ENCODE assay signal across 20 cellular contexts in genomic region chr17:9321862-9322261, GRCh38.
DNase-seq lines count a peak whose midpoint lies in the region; ATAC-seq, FAIRE-seq and TF ChIP-seq lines count a peak whose summit lies in the region.
"Had no signal": no experiment of that assay in that cellular context is flagged by ENCODE, and none has a peak within 500 bp of the region (broad histone marks: within the 10 kb centered on the region; RNA-seq: fewer than 3 reads in every experiment).

No MANE protein-coding gene starts in this region.

- TF ChIP-seq POLR2A in H1 (IDR thresholded peaks at IDR 0.05; ENCODE audit: control extremely low read depth in 1 of 2, low read depth in 2 of 2, low read length in 2 of 2) (no peak), lower leg skin (IDR thresholded peaks at IDR 0.05) (no peak)

- POLR2A ChIA-PET in H1 (lab: Charles Lee; ENCODE audit: partially characterized antibody), result no interaction called here

- H3K9me3 Mint-ChIP-seq in neural crest cell, result peaks cover 18% of the 10 kb centered on the region
- H3K9me3 Mint-ChIP-seq in stimulated activated effector memory CD8-positive, alpha-beta T cell treated with anti-CD3 and anti-CD28 coated beads, Interleukin-12 subunit alpha, Interleukin-12 subunit beta, amount 100 ng/mL, for 72 hours, result peaks cover 7% of the 10 kb centered on the region

- H3K36me3 ChIP-seq in H1 (ENCODE audit: control insufficient read depth in 2 of 4, insufficient read depth in 4 of 4, low read length in 3 of 4) (no peaks in the 10 kb centered on the region), liver (ENCODE audit: control insufficient read depth in 4 of 4, insufficient read depth in 3 of 4, low read depth in 1 of 4, low read length in 3 of 4) (no peaks in the 10 kb centered on the region)
- H3K36me3 ChIP-seq: BE2C had no signal

- peak overlapping the region; percentile 94 for H3K27ac Mint-ChIP-seq in neural crest cell (ENCODE audit: unreplicated experiment)
- no peak overlapping the region for H3K27ac Mint-ChIP-seq in stimulated activated effector memory CD8-positive, alpha-beta T cell treated with anti-CD3 and anti-CD28 coated beads, Interleukin-12 subunit alpha, Interleukin-12 subunit beta, amount 100 ng/mL, for 72 hours
- H3K27ac Mint-ChIP-seq: CD4-positive, alpha-beta T cell; HFFc6 had no signal

- no peaks in the 10 kb centered on the region for H3K79me2 ChIP-seq in H1 (ENCODE audit: control insufficient read depth in 1 of 2, insufficient read depth in 2 of 2, low read length in 2 of 2)

- ATAC-seq in stimulated activated effector memory CD8-positive, alpha-beta T cell treated with anti-CD3 and anti-CD28 coated beads, Interleukin-12 subunit alpha, Interleukin-12 subunit beta, amount 100 ng/mL, for 72 hours, result no peak
- ATAC-seq: HCT116 had no signal

- no peak overlapping the region for H3K14ac ChIP-seq in H1 (ENCODE audit: insufficient read length)

- no peak overlapping the region for H3K23ac ChIP-seq in H1 (ENCODE audit: insufficient read length)

- H3K27ac ChIP-seq in H1 (ENCODE audit: low read depth, low read length), result no peak overlapping the region
- peak overlapping the region in 1 of 2 donors; percentile 10 for H3K27ac ChIP-seq in liver (ENCODE audit: low read depth in 1 of 2, low read length in 2 of 2)
- H3K27ac ChIP-seq: GM23248 had no signal

- no peak overlapping the region for H4K91ac ChIP-seq in H1 (replicated peaks; ENCODE audit: insufficient read length, low read length)

- WGBS in H1 (ENCODE audit: extremely low coverage in 1 of 2, insufficient coverage in 1 of 2, insufficient read length in 1 of 2, insufficient replicate concordance in 2 of 2, low coverage in 1 of 2, low lambda C conversion rate in 2 of 2, missing lambda C conversion rate in 1 of 2), 2 experiments, result 93% methylated on average over 4 of the region's 4 CpGs; no CpG with 5 or more reads in 1 of the 2 experiments
- WGBS in liver, result 40% methylated on average over 4 of the region's 4 CpGs
- WGBS in lower leg skin, 2 donors, result 88 to 90% methylated on average over 4 of the region's 4 CpGs

- no peak overlapping the region for H2AK5ac ChIP-seq in H1 (ENCODE audit: low read depth, low read length)

- DNase-seq in H1 (ENCODE audit: low read depth in 1 of 2, low spot score in 2 of 2), result no peak
- DNase-seq in neural crest cell (ENCODE audit: low read depth, low spot score), result no peak
- DNase-seq in lower leg skin (ENCODE audit: low spot score in 2 of 2), result no peak
- no peak for DNase-seq in activated CD4-positive, CD25-positive, alpha-beta regulatory T cell treated with anti-CD3 and anti-CD28 coated beads, Interleukin-2, amount 50 U/mL, for 72 hours
- no peak for DNase-seq in stimulated activated effector memory CD8-positive, alpha-beta T cell treated with anti-CD3 and anti-CD28 coated beads, Interleukin-12 subunit alpha, Interleukin-12 subunit beta, amount 100 ng/mL, for 72 hours (ENCODE audit: low spot score in 2 of 2)
- no peak for DNase-seq in UCSD-AML1 (lab: John Stamatoyannopoulos, UW; ENCODE audit: unreplicated experiment)
- DNase-seq: ACHN; BE2C; C1 segment of cervical spinal cord; Caco-2; CD4-positive, alpha-beta T cell; GM23248; HFFc6 had no signal

- intact Hi-C loops in lower leg skin (cut with DNase I; ENCODE audit: low total_unique reads), result no loop called here

- H3K9ac ChIP-seq in H1 (replicated peaks in 1 of 4; ENCODE audit: extremely low read depth in 1 of 4, low read depth in 3 of 4, low read length in 3 of 4) (no peak overlapping the region), liver (ENCODE audit: low read depth in 1 of 2, low read length in 2 of 2) (no peak overlapping the region)
- H3K9ac ChIP-seq: GM23248 had no signal

- H2BK12ac ChIP-seq in H1 (ENCODE audit: low read depth, low read length), result no peak overlapping the region

- no peak overlapping the region for H2BK120ac ChIP-seq in H1 (replicated peaks; ENCODE audit: low read depth, low read length)

- no peak overlapping the region for H2BK15ac ChIP-seq in H1 (ENCODE audit: low read length)

- no peak overlapping the region for H4K5ac ChIP-seq in H1 (ENCODE audit: insufficient read length, low read depth, low read length)

- H3K79me1 ChIP-seq in H1 (ENCODE audit: low read depth, low read length), result no peaks in the 10 kb centered on the region

- FAIRE-seq in H1 (lab: Jason Lieb, UNC), result no peak
- FAIRE-seq: A204.1, D721Med, G401.6, GM12891, GM19239 had no signal

- H3K4me3 ChIP-seq in H1 (ENCODE audit: extremely low read depth in 1 of 4, insufficient read depth in 2 of 4, low read depth in 3 of 4, low read length in 4 of 4) (no peak overlapping the region), liver (ENCODE audit: low read depth in 1 of 3, low read length in 3 of 3) (no peak overlapping the region), lower leg skin (ENCODE audit: low read depth, poor library complexity, severe bottlenecking) (no peak overlapping the region)
- H3K4me3 ChIP-seq: GM23248 had no signal

- TF ChIP-seq EP300 in H1 (IDR thresholded peaks at IDR 0.05; ENCODE audit: borderline replicate concordance in 1 of 2, low read depth in 2 of 2, low read length in 2 of 2), result no peak

- H3K36me3 Mint-ChIP-seq in neural crest cell (ENCODE audit: low read depth), result peaks cover 15% of the 10 kb centered on the region
- H3K36me3 Mint-ChIP-seq in stimulated activated effector memory CD8-positive, alpha-beta T cell treated with anti-CD3 and anti-CD28 coated beads, Interleukin-12 subunit alpha, Interleukin-12 subunit beta, amount 100 ng/mL, for 72 hours, result no peaks in the 10 kb centered on the region

- peaks cover 46% of the 10 kb centered on the region for H3K4me1 Mint-ChIP-seq in neural crest cell
- peaks cover 10% of the 10 kb centered on the region for H3K4me1 Mint-ChIP-seq in stimulated activated effector memory CD8-positive, alpha-beta T cell treated with anti-CD3 and anti-CD28 coated beads, Interleukin-12 subunit alpha, Interleukin-12 subunit beta, amount 100 ng/mL, for 72 hours

- H2BK20ac ChIP-seq in H1 (ENCODE audit: low read length), result 0 out of 2 replicates have a peak overlapping the region, but pooled peaks have one; percentile 52

- no peak overlapping the region for H3K18ac ChIP-seq in H1 (ENCODE audit: extremely low read depth, low read length)

- no peak overlapping the region for H4K8ac ChIP-seq in H1 (ENCODE audit: extremely low read depth, insufficient read depth, low read length)

- H3K4me1 ChIP-seq in H1 (replicated peaks in 1 of 4; ENCODE audit: control insufficient read depth in 3 of 4, insufficient read depth in 4 of 4, low read length in 3 of 4) (peaks cover 5 to 7% (median 7%) of the 10 kb centered on the region in 4 experiments; a peak in 4 of 7 replicates), liver (ENCODE audit: control insufficient read depth in 4 of 4, insufficient read depth in 4 of 4, low read length in 3 of 4) (peaks cover 3 to 25% (median 11%) of the 10 kb centered on the region in 4 donors)
- H3K4me1 ChIP-seq: BE2C, Caco-2 had no signal

- no peak for TF ChIP-seq RAD21 in H1 (IDR thresholded peaks at IDR 0.05 in 1 of 2, conservative IDR thresholded peaks at IDR 0.05 in 1 of 2; ENCODE audit: low read depth in 2 of 2, low read length in 2 of 2)
- peak in 1 of 2 donors; percentile 18 for TF ChIP-seq RAD21 in liver (IDR thresholded peaks at IDR 0.05)

- H3K4ac ChIP-seq in H1 (replicated peaks; ENCODE audit: insufficient read length, low read depth, low read length), result no peak overlapping the region

- no peak for TF ChIP-seq CTCF in H1 (IDR thresholded peaks at IDR 0.05; ENCODE audit: control extremely low read depth in 1 of 3, insufficient read depth in 1 of 3, low read depth in 1 of 3, low read length in 3 of 3)
- TF ChIP-seq CTCF in liver (IDR thresholded peaks at IDR 0.05; ENCODE audit: low read depth, low read length, missing input control), result no peak
- no peak for TF ChIP-seq CTCF in neural crest cell (conservative IDR thresholded peaks at IDR 0.05)
- TF ChIP-seq CTCF in lower leg skin (IDR thresholded peaks at IDR 0.05), result no peak

- H3K27me3 Mint-ChIP-seq in neural crest cell (ENCODE audit: low read depth), result no peaks in the 10 kb centered on the region
- H3K27me3 Mint-ChIP-seq: CD4-positive, alpha-beta T cell had no signal

- peak overlapping the region; percentile 67 for H3K4me3 Mint-ChIP-seq in neural crest cell
- H3K4me3 Mint-ChIP-seq in stimulated activated effector memory CD8-positive, alpha-beta T cell treated with anti-CD3 and anti-CD28 coated beads, Interleukin-12 subunit alpha, Interleukin-12 subunit beta, amount 100 ng/mL, for 72 hours, result no peak overlapping the region
- H3K4me3 Mint-ChIP-seq: CD4-positive, alpha-beta T cell; HFFc6 had no signal

- no peaks in the 10 kb centered on the region for H4K20me1 ChIP-seq in H1 (replicated peaks in 1 of 2; ENCODE audit: control insufficient read depth in 1 of 2, insufficient read depth in 2 of 2, low read length in 2 of 2)

- CTCF ChIA-PET in H1 (lab: Charles Lee; ENCODE audit: partially characterized antibody), result interaction anchor here (2.1 kb wide), 1 partner anchor 14 kb away, joined by 4 read pairs; no protein-coding TSS in a partner anchor

- H3K23me2 ChIP-seq in H1 (ENCODE audit: low read depth, low read length), result peaks cover 2% of the 10 kb centered on the region; the same call in 1 of the 2 replicates

- no peak overlapping the region for H3K56ac ChIP-seq in H1 (replicated peaks; ENCODE audit: insufficient read length, low read depth, low read length)

- H3K9me3 ChIP-seq in H1 (ENCODE audit: insufficient read depth in 2 of 2, low read depth in 1 of 2, low read length in 1 of 2), result peaks cover 0 to 2% of the 10 kb centered on the region in 2 experiments; a peak in 1 of 4 replicates
- H3K9me3 ChIP-seq in liver (ENCODE audit: control insufficient read depth in 4 of 4, low read length in 3 of 4), result no peaks in the 10 kb centered on the region
- H3K9me3 ChIP-seq: BE2C, Caco-2 had no signal

- H3K4me2 ChIP-seq in H1 (ENCODE audit: insufficient read depth in 1 of 2, low read depth in 2 of 2, low read length in 2 of 2), result no peak overlapping the region

- H2AFZ ChIP-seq in H1 (ENCODE audit: low read length), result no peak overlapping the region
- H2AFZ ChIP-seq: GM23248 had no signal

- H3K27me3 ChIP-seq in H1 (replicated peaks in 1 of 4; ENCODE audit: control insufficient read depth in 3 of 4, extremely low read depth in 1 of 4, insufficient read depth in 3 of 4, low read length in 3 of 4), result no peaks in the 10 kb centered on the region
- H3K27me3 ChIP-seq in liver (ENCODE audit: control insufficient read depth in 4 of 4, insufficient read depth in 4 of 4, low read length in 3 of 4), result no peaks in the 10 kb centered on the region
- H3K27me3 ChIP-seq: BE2C had no signal

- H2BK5ac ChIP-seq in H1 (ENCODE audit: low read depth, low read length), result no peak overlapping the region

TF ChIP-seq in H1, 55 proteins besides CTCF, POLR2A, EP300 and RAD21 (continues in another document):
- TF ChIP-seq KDM5A (IDR thresholded peaks at IDR 0.05; ENCODE audit: low read length), result no peak

TF ChIP-seq in liver, 16 proteins besides CTCF, POLR2A, EP300 and RAD21 (continues in another document):
- TF ChIP-seq JUND (IDR thresholded peaks at IDR 0.05), result no peak
- TF ChIP-seq YY1 (IDR thresholded peaks at IDR 0.05), result peak; percentile 20
- peak; percentile 65 for TF ChIP-seq FOXA2 (IDR thresholded peaks at IDR 0.05)
- peak; percentile 62 for TF ChIP-seq SP1 (IDR thresholded peaks at IDR 0.05)
- TF ChIP-seq FOXA1 (IDR thresholded peaks at IDR 0.05), result peak; percentile 66
- TF ChIP-seq TAF1 (conservative IDR thresholded peaks at IDR 0.05), result no peak
- TF ChIP-seq HNF4G (IDR thresholded peaks at IDR 0.05), result peak; percentile 55
